In the genomic region with DNA sequence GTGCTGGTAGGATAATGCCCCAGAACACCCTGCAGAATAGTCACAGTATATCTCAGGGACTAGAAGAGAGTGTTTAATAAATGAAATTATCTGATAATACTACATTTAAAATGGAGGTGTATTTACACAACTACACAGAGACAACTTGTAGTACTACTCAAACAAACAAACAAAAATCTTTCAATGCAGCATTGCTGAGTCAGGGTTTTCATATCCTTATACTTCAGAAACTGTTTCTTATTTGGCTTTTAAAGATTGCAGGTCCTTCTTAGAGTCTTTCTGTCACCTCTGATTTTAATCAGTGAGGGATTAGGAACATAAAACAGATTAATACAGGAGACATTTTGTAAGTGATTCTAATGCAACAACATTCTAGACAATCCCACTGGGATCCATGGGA, we compare ENCODE assay signal across 35 cellular contexts. TPM values are rescaled to one million over a fixed set of nuclear protein-coding genes. Genes with fewer than 3 reads are reported as not detected.
"Had no signal": no experiment of that assay in that cellular context is flagged by ENCODE, and none has a peak within 500 bp of the region (broad histone marks: within the 10 kb centered on the region; RNA-seq: fewer than 3 reads in every experiment).

No MANE protein-coding gene starts in this region.

- ATAC-seq: activated CD8-positive, alpha-beta memory T cell treated with anti-CD3 and anti-CD28 coated beads, Interleukin-2, amount 10 ng/mL, durations not matched to agents 7 days and 5 days; activated T-cell treated with anti-CD3 and anti-CD28 coated beads, Interleukin-2, amount 50 U/mL, for 72 hours; activated T-helper 17 cell treated with anti-CD3 and anti-CD28 coated beads, Interleukin-2, amount 50 U/mL, for 72 hours; Panc1 had no signal

- DNase-seq: activated B cell treated with CpG ODN at 0.5 μM for 24 hours; activated CD4-positive, alpha-beta memory T cell treated with anti-CD3 and anti-CD28 coated beads for 36 hours; activated CD4-positive, alpha-beta T cell treated with anti-CD3 and anti-CD28 coated beads for 4 hours; activated CD4-positive, alpha-beta T cell treated with anti-CD3 and anti-CD28 coated beads, Interleukin-2, amount 50 U/mL, for 1 hour; activated CD4-positive, CD25-positive, alpha-beta regulatory T cell treated with anti-CD3 and anti-CD28 coated beads, Interleukin-2, amount 50 U/mL, for 72 hours; activated CD8-positive, alpha-beta memory T cell treated with anti-CD3 and anti-CD28 coated beads for 24 hours; activated CD8-positive, alpha-beta memory T cell treated with anti-CD3 and anti-CD28 coated beads, Interleukin-2, amount 10 ng/mL, durations not matched to agents 7 days and 5 days; activated CD8-positive, alpha-beta memory T cell treated with anti-CD3 and anti-CD28 coated beads, Interleukin-2, amount 50 U/mL, for 48 hours; activated effector memory CD4-positive, alpha-beta T cell treated with anti-CD3 and anti-CD28 coated beads, Interleukin-2, amount 50 U/mL, for 16 hours; activated naive CD4-positive, alpha-beta T cell treated with Interleukin-2 at 50 U/mL for 16 hours; activated naive CD8-positive, alpha-beta T cell treated with anti-CD3 and anti-CD28 coated beads, Interleukin-2, amount 10 ng/mL, durations not matched to agents 7 days and 5 days; activated T-cell treated with anti-CD3 and anti-CD28 coated beads, Interleukin-2, amount 50 U/mL, for 72 hours; amygdala; Karpas-422; NCI-H1105; NCI-H1417 treated with DMSO at 0.1 percent for 48 hours; NCI-H1694; NCI-H1930; NCI-H2081 treated with DMSO at 0.1 percent for 48 hours; NCI-H226; NCI-H446 treated with DMSO at 0.1 percent for 48 hours; NCI-H524 treated with DMSO at 0.1 percent for 48 hours; SHP77; SJCRH30; SK-N-SH; T-helper 1 cell; T-helper 2 cell; T-helper 9 cell had no signal

- H3K9me3 ChIP-seq: ascending aorta, breast epithelium, SJCRH30, SK-N-SH had no signal

- H3K4me3 Mint-ChIP-seq: activated B cell treated with CpG ODN at 0.5 μM for 24 hours; activated CD4-positive, alpha-beta memory T cell treated with anti-CD3 and anti-CD28 coated beads for 36 hours; activated CD8-positive, alpha-beta memory T cell treated with anti-CD3 and anti-CD28 coated beads, Interleukin-2, amount 10 ng/mL, durations not matched to agents 7 days and 5 days; activated naive CD4-positive, alpha-beta T cell treated with anti-CD3 and anti-CD28 coated beads, Interleukin-2, amount 50 U/mL, for 24 hours; activated naive CD8-positive, alpha-beta T cell treated with anti-CD3 and anti-CD28 coated beads, Interleukin-2, amount 10 ng/mL, durations not matched to agents 7 days and 5 days; activated T-cell treated with anti-CD3 and anti-CD28 coated beads, Interleukin-2, amount 50 U/mL, for 72 hours; activated T-helper 17 cell treated with anti-CD3 and anti-CD28 coated beads, Interleukin-2, amount 50 U/mL, for 72 hours had no signal

- H3K9me3 Mint-ChIP-seq: activated B cell treated with CpG ODN at 0.5 μM for 24 hours; activated naive CD4-positive, alpha-beta T cell treated with anti-CD3 and anti-CD28 coated beads, Interleukin-2, amount 50 U/mL, for 24 hours; activated naive CD8-positive, alpha-beta T cell treated with anti-CD3 and anti-CD28 coated beads, Interleukin-2, amount 10 ng/mL, durations not matched to agents 7 days and 5 days had no signal

- H3K4me2 ChIP-seq: SK-N-SH had no signal

- H3K9ac ChIP-seq: SK-N-SH had no signal

- H3K4me3 ChIP-seq: ascending aorta, breast epithelium, SJCRH30 had no signal

- H3K36me3 Mint-ChIP-seq: activated CD4-positive, alpha-beta memory T cell treated with anti-CD3 and anti-CD28 coated beads for 36 hours; activated CD8-positive, alpha-beta memory T cell treated with anti-CD3 and anti-CD28 coated beads, Interleukin-2, amount 10 ng/mL, durations not matched to agents 7 days and 5 days; activated naive CD4-positive, alpha-beta T cell treated with anti-CD3 and anti-CD28 coated beads, Interleukin-2, amount 50 U/mL, for 24 hours; activated naive CD8-positive, alpha-beta T cell treated with anti-CD3 and anti-CD28 coated beads, Interleukin-2, amount 10 ng/mL, durations not matched to agents 7 days and 5 days had no signal

- H3K4me1 ChIP-seq: ascending aorta, breast epithelium, SJCRH30 had no signal

- H3K4me1 Mint-ChIP-seq: activated B cell treated with CpG ODN at 0.5 μM for 24 hours; activated CD8-positive, alpha-beta memory T cell treated with anti-CD3 and anti-CD28 coated beads, Interleukin-2, amount 10 ng/mL, durations not matched to agents 7 days and 5 days; activated naive CD4-positive, alpha-beta T cell treated with anti-CD3 and anti-CD28 coated beads, Interleukin-2, amount 50 U/mL, for 24 hours; activated naive CD8-positive, alpha-beta T cell treated with anti-CD3 and anti-CD28 coated beads, Interleukin-2, amount 10 ng/mL, durations not matched to agents 7 days and 5 days; activated T-helper 17 cell treated with anti-CD3 and anti-CD28 coated beads, Interleukin-2, amount 50 U/mL, for 72 hours had no signal

- H3K27me3 Mint-ChIP-seq: activated CD4-positive, alpha-beta memory T cell treated with anti-CD3 and anti-CD28 coated beads for 36 hours; activated CD8-positive, alpha-beta memory T cell treated with anti-CD3 and anti-CD28 coated beads, Interleukin-2, amount 10 ng/mL, durations not matched to agents 7 days and 5 days; activated naive CD4-positive, alpha-beta T cell treated with anti-CD3 and anti-CD28 coated beads, Interleukin-2, amount 50 U/mL, for 24 hours; activated naive CD8-positive, alpha-beta T cell treated with anti-CD3 and anti-CD28 coated beads, Interleukin-2, amount 10 ng/mL, durations not matched to agents 7 days and 5 days; activated T-helper 17 cell treated with anti-CD3 and anti-CD28 coated beads, Interleukin-2, amount 50 U/mL, for 72 hours had no signal

- H3K27ac Mint-ChIP-seq: activated B cell treated with CpG ODN at 0.5 μM for 24 hours; activated CD4-positive, alpha-beta memory T cell treated with anti-CD3 and anti-CD28 coated beads for 36 hours; activated CD8-positive, alpha-beta memory T cell treated with anti-CD3 and anti-CD28 coated beads, Interleukin-2, amount 10 ng/mL, durations not matched to agents 7 days and 5 days; activated naive CD4-positive, alpha-beta T cell treated with anti-CD3 and anti-CD28 coated beads, Interleukin-2, amount 50 U/mL, for 24 hours; activated naive CD8-positive, alpha-beta T cell treated with anti-CD3 and anti-CD28 coated beads, Interleukin-2, amount 10 ng/mL, durations not matched to agents 7 days and 5 days; activated T-cell treated with anti-CD3 and anti-CD28 coated beads, Interleukin-2, amount 50 U/mL, for 72 hours; activated T-helper 17 cell treated with anti-CD3 and anti-CD28 coated beads, Interleukin-2, amount 50 U/mL, for 72 hours had no signal

- H3K36me3 ChIP-seq: ascending aorta, breast epithelium, SJCRH30 had no signal

- H3K27me3 ChIP-seq: ascending aorta, breast epithelium, SJCRH30 had no signal

- H3K27ac ChIP-seq: ascending aorta, breast epithelium, SJCRH30, VCaP had no signal

RNA-seq across cellular contexts. Expression of gene EPHA3, which starts 57.4 kb away (rescaled TPM):
- total RNA-seq: activated B cell treated with CpG ODN at 0.5 μM for 24 hours; activated CD4-positive, alpha-beta memory T cell treated with anti-CD3 and anti-CD28 coated beads for 36 hours; activated CD8-positive, alpha-beta memory T cell treated with anti-CD3 and anti-CD28 coated beads, Interleukin-2, amount 10 ng/mL, durations not matched to agents 7 days and 5 days; activated naive CD8-positive, alpha-beta T cell treated with anti-CD3 and anti-CD28 coated beads, Interleukin-2, amount 10 ng/mL, durations not matched to agents 7 days and 5 days; MCF 10A had no signal
- polyA plus RNA-seq: SK-N-SH had no signal
